In the genomic region with DNA sequence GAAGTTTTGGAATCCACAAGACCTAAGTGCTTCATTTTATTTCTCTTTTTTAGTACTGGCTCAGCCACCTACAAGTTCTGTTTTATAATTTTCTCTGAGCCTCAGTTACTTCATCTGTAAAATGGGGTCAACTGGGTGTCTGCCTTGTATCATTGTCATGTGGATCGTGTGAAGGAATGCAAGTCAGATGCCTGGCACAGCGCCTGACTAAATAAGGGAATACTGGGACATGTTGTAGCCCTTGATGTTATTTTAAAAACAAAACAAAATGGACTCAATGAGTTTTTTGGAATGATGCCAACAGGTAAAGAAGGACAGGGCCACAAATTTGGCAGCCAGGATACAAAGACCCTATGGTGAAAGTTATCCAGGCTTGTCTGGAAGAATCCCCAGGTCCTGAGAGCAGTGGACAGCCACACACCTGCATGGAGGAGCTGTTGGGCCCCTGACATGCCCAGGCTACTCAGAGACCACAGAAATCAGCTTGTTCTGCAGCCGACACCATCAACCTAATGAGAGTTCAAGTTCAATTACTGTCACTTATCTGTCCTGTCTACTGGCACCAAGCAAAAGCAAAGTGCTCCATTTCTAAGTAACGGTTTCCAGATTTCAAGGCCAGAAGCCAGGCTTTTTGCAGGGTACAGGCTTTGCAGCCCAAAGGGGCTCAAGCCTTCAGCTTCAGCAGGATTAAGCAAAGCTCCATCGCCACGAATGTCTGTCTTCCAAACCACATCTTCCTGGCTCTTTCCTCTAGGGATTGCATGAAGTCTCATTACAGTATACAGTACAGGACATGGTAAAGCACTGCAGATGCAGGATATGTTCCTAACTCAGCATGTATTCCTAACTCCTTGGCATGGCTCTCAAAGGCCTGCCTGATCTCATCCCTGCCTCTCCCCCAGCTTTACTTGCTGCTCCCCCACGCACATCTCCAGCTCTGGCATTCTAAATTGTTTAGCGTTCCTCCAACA, we compare ENCODE assay signal across 18 cellular contexts. TPM values are rescaled to one million over a fixed set of nuclear protein-coding genes. Genes with fewer than 3 reads are reported as not detected.
DNase-seq lines count a peak whose midpoint lies in the region; ATAC-seq and TF ChIP-seq lines count a peak whose summit lies in the region.
"Had no signal": no experiment of that assay in that cellular context is flagged by ENCODE, and none has a peak within 500 bp of the region (broad histone marks: within the 10 kb centered on the region; RNA-seq: fewer than 3 reads in every experiment).

No MANE protein-coding gene starts in this region.

- H2AFZ ChIP-seq in SK-N-SH (ENCODE audit: low read depth) = no peak overlapping the region

- POLR2A ChIA-PET in CD8-positive, alpha-beta memory T cell (lab: Charles Lee) = no interaction called here
- POLR2A ChIA-PET in SK-N-SH (lab: Yijun Ruan, JAX) = interaction anchor here (1.2 to 1.5 kb wide), 2 partner anchors 10 to 18 kb away, joined by 3 to 6 read pairs; no protein-coding TSS in a partner anchor

- H3K4me3 ChIP-seq in CD8-positive, alpha-beta memory T cell (ENCODE audit: low read length) = no peak overlapping the region
- H3K4me3 ChIP-seq in SK-N-SH (ENCODE audit: low read depth in 2 of 2, low read length in 1 of 2) = no peak overlapping the region
- H3K4me3 ChIP-seq: upper lobe of left lung had no signal

- H3K9ac ChIP-seq in SK-N-SH = peak overlapping the region; percentile 11; the same call in 1 of the 2 replicates
- H3K9ac ChIP-seq: KMS-11 had no signal

- TF ChIP-seq EP300 in SK-N-SH (IDR thresholded peaks at IDR 0.05; ENCODE audit: borderline replicate concordance in 1 of 2, low read depth in 1 of 2, low read length in 1 of 2) = peak in 1 of 2 experiments; percentile 77; a peak in 2 of 4 replicates

- peaks cover 88% of the 10 kb centered on the region for H3F3A ChIP-seq in SK-N-SH (replicated peaks; ENCODE audit: insufficient read depth)

- no peaks in the 10 kb centered on the region for H3K9me2 ChIP-seq in SK-N-SH

- peaks cover 8 to 53% (median 11%) of the 10 kb centered on the region in 3 donors for H3K4me1 Mint-ChIP-seq in CD8-positive, alpha-beta memory T cell
- H3K4me1 Mint-ChIP-seq in activated T-cell treated with anti-CD3 and anti-CD28 coated beads, Interleukin-2, amount 50 U/mL, for 72 hours (ENCODE audit: low read depth) = peaks cover 4% of the 10 kb centered on the region

- peaks cover 3 to 21% of the 10 kb centered on the region in 2 donors for H3K27me3 Mint-ChIP-seq in CD8-positive, alpha-beta memory T cell
- H3K27me3 Mint-ChIP-seq in activated T-cell treated with anti-CD3 and anti-CD28 coated beads, Interleukin-2, amount 50 U/mL, for 72 hours (ENCODE audit: low read depth) = peaks cover 13% of the 10 kb centered on the region

- no peak overlapping the region for H3K4me3 Mint-ChIP-seq in CD8-positive, alpha-beta memory T cell
- no peak overlapping the region for H3K4me3 Mint-ChIP-seq in activated T-cell treated with anti-CD3 and anti-CD28 coated beads, Interleukin-2, amount 50 U/mL, for 72 hours
- H3K4me3 Mint-ChIP-seq: activated CD4-positive, alpha-beta memory T cell treated with anti-CD3 and anti-CD28 coated beads, Interleukin-2, amount 10 ng/mL, durations not matched to agents 7 days and 5 days; natural killer cell treated with Interleukin-12 subunit alpha and Interleukin-12 subunit beta and Interleukin-15 and Interleukin-18, amount 100 ng/mL, for 72 hours had no signal

- DNase-seq in CD8-positive, alpha-beta memory T cell = no peak
- no peak for DNase-seq in SK-N-SH
- DNase-seq in fibroblast of gingiva (ENCODE audit: low read depth) = peak; percentile 88
- DNase-seq in retina = peak; percentile 62
- DNase-seq in inferior parietal cortex (ENCODE audit: extremely low spot score) = no peak
- no peak for DNase-seq in effector CD8-positive, alpha-beta T cell (lab: John Stamatoyannopoulos, UW)
- DNase-seq in activated T-cell treated with anti-CD3 and anti-CD28 coated beads, Interleukin-2, amount 50 U/mL, for 72 hours = no peak
- DNase-seq: activated CD4-positive, alpha-beta memory T cell treated with anti-CD3 and anti-CD28 coated beads, Interleukin-2, amount 10 ng/mL, durations not matched to agents 7 days and 5 days; amniotic stem cell; DND-41; NCI-H1417; stimulated activated CD4-positive, alpha-beta T cell treated with anti-CD3 and anti-CD28 coated beads, Interleukin-4, amount 100 ng/mL, for 24 hours; upper lobe of left lung had no signal

- TF ChIP-seq RAD21 in SK-N-SH (IDR thresholded peaks at IDR 0.05; ENCODE audit: low read length) = peak; percentile 8; the same call in 1 of the 2 replicates

- no peaks in the 10 kb centered on the region for H3K9me3 ChIP-seq in CD8-positive, alpha-beta memory T cell (ENCODE audit: low read length)
- H3K9me3 ChIP-seq in SK-N-SH = no peaks in the 10 kb centered on the region
- H3K9me3 ChIP-seq: upper lobe of left lung had no signal

- CTCF ChIA-PET in CD8-positive, alpha-beta memory T cell (lab: Charles Lee) = no interaction called here
- CTCF ChIA-PET in SK-N-SH (lab: Yijun Ruan, JAX) = interaction anchor here (0.6 to 1.9 kb wide), 6 partner anchors 8 to 59 kb away, joined by 3 to 10 read pairs (median 4); no protein-coding TSS in a partner anchor

- H3K79me2 ChIP-seq in SK-N-SH (ENCODE audit: insufficient read depth) = peaks cover 87% of the 10 kb centered on the region

- no peak for TF ChIP-seq CTCF in SK-N-SH (IDR thresholded peaks at IDR 0.05)

- peaks cover 0 to 6% (median 2%) of the 10 kb centered on the region in 3 donors for H3K36me3 Mint-ChIP-seq in CD8-positive, alpha-beta memory T cell
- no peaks in the 10 kb centered on the region for H3K36me3 Mint-ChIP-seq in activated T-cell treated with anti-CD3 and anti-CD28 coated beads, Interleukin-2, amount 50 U/mL, for 72 hours (ENCODE audit: insufficient read depth in 2 of 2)
- H3K36me3 Mint-ChIP-seq: natural killer cell treated with Interleukin-12 subunit alpha and Interleukin-12 subunit beta and Interleukin-15 and Interleukin-18, amount 100 ng/mL, for 72 hours had no signal

- no peaks in the 10 kb centered on the region for H3K27me3 ChIP-seq in CD8-positive, alpha-beta memory T cell (ENCODE audit: insufficient read depth, low read length, poor library complexity, severe bottlenecking)
- H3K27me3 ChIP-seq in SK-N-SH (ENCODE audit: insufficient read depth) = no peaks in the 10 kb centered on the region
- H3K27me3 ChIP-seq: upper lobe of left lung had no signal

- H3K4me1 ChIP-seq in CD8-positive, alpha-beta memory T cell (ENCODE audit: insufficient read depth, low read length) = peaks cover 7% of the 10 kb centered on the region
- H3K4me1 ChIP-seq in SK-N-SH (ENCODE audit: control insufficient read depth in 1 of 2, insufficient read depth in 2 of 2, low read depth in 1 of 2, low read length in 1 of 2) = peaks cover 53 to 57% of the 10 kb centered on the region in 2 experiments

- 63% methylated on average over 8 of the region's 8 CpGs for WGBS in SK-N-SH (ENCODE audit: low lambda C conversion rate)

- no peaks in the 10 kb centered on the region for H3K36me3 ChIP-seq in CD8-positive, alpha-beta memory T cell (ENCODE audit: insufficient read depth, low read length)
- peaks cover 28 to 51% of the 10 kb centered on the region in 2 experiments for H3K36me3 ChIP-seq in SK-N-SH (replicated peaks in 1 of 2; ENCODE audit: control insufficient read depth in 1 of 2, insufficient read depth in 2 of 2, low read length in 1 of 2)
- H3K36me3 ChIP-seq: upper lobe of left lung had no signal

- peak overlapping the region in 5 of 8 donors; percentile 3 to 58 (median 16) for H3K27ac Mint-ChIP-seq in CD8-positive, alpha-beta memory T cell
- no peak overlapping the region for H3K27ac Mint-ChIP-seq in activated T-cell treated with anti-CD3 and anti-CD28 coated beads, Interleukin-2, amount 50 U/mL, for 72 hours
- H3K27ac Mint-ChIP-seq: activated CD4-positive, alpha-beta memory T cell treated with anti-CD3 and anti-CD28 coated beads, Interleukin-2, amount 10 ng/mL, durations not matched to agents 7 days and 5 days; natural killer cell treated with Interleukin-12 subunit alpha and Interleukin-12 subunit beta and Interleukin-15 and Interleukin-18, amount 100 ng/mL, for 72 hours had no signal

- ATAC-seq in activated T-cell treated with anti-CD3 and anti-CD28 coated beads, Interleukin-2, amount 50 U/mL, for 72 hours (replicated peaks in 1 of 2) = no peak
- no peak for ATAC-seq in GM19467 (IDR thresholded peaks at IDR 0.05; ENCODE audit: unreplicated experiment)
- ATAC-seq: HCT116; natural killer cell treated with Interleukin-12 subunit alpha and Interleukin-12 subunit beta and Interleukin-15 and Interleukin-18, amount 100 ng/mL, for 72 hours had no signal

- no peak overlapping the region for H3K27ac ChIP-seq in CD8-positive, alpha-beta memory T cell (ENCODE audit: low read depth, low read length)
- peak overlapping the region; percentile 93 to 99 for H3K27ac ChIP-seq in SK-N-SH (ENCODE audit: low read depth in 2 of 2, low read length in 1 of 2)
- H3K27ac ChIP-seq: C4-2B, KMS-11, upper lobe of left lung had no signal

- H3K4me2 ChIP-seq in SK-N-SH = 0 out of 2 replicates have a peak overlapping the region, but pooled peaks have one; percentile 8
- H3K4me2 ChIP-seq: KMS-11 had no signal

- H3K9me3 Mint-ChIP-seq in CD8-positive, alpha-beta memory T cell = no peaks in the 10 kb centered on the region
- H3K9me3 Mint-ChIP-seq in activated T-cell treated with anti-CD3 and anti-CD28 coated beads, Interleukin-2, amount 50 U/mL, for 72 hours = no peaks in the 10 kb centered on the region
- H3K9me3 Mint-ChIP-seq: activated CD4-positive, alpha-beta memory T cell treated with anti-CD3 and anti-CD28 coated beads, Interleukin-2, amount 10 ng/mL, durations not matched to agents 7 days and 5 days; natural killer cell treated with Interleukin-12 subunit alpha and Interleukin-12 subunit beta and Interleukin-15 and Interleukin-18, amount 100 ng/mL, for 72 hours had no signal

- no peaks in the 10 kb centered on the region for H4K20me1 ChIP-seq in SK-N-SH (ENCODE audit: insufficient read depth)

TF ChIP-seq in SK-N-SH, 30 proteins besides CTCF, POLR2A, EP300 and RAD21 (continues in another document):
- TF ChIP-seq TEAD4 (IDR thresholded peaks at IDR 0.05; ENCODE audit: borderline replicate concordance, insufficient read depth) (no peak), SMC3 (IDR thresholded peaks at IDR 0.05; ENCODE audit: low read depth, low read length) (no peak), RCOR1 (IDR thresholded peaks at IDR 0.05; ENCODE audit: low read length) (peak; percentile 51; the same call in 1 of the 2 replicates), EZH2phosphoT487 (IDR thresholded peaks at IDR 0.05; ENCODE audit: borderline replicate concordance, low read depth) (no peak), RFX5 (IDR thresholded peaks at IDR 0.05; ENCODE audit: low read length) (no peak)
- TF ChIP-seq, protein P1, sequence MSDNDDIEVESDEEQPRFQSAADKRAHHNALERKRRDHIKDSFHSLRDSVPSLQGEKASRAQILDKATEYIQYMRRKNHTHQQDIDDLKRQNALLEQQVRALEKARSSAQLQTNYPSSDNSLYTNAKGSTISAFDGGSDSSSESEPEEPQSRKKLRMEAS (IDR thresholded peaks at IDR 0.05; ENCODE audit: low read depth) = no peak

RNA-seq across cellular contexts. Expression of a gene that starts 18.4 kb away (rescaled TPM):
- total RNA-seq in CD8-positive, alpha-beta memory T cell = 1 to 10 TPM; 2.4 to 2.7 TPM
- polyA plus RNA-seq in CD8-positive, alpha-beta memory T cell = 20.4 TPM
- polyA plus RNA-seq in SK-N-SH (2012; rRNA removed) = 1,174 and 1,491 TPM in 2 replicates
- polyA plus RNA-seq in SK-N-SH (2012; cell fraction: cytosol; rRNA removed) = 1,028 and 1,442 TPM in 2 replicates
- 933 and 1,160 TPM in 2 replicates for polyA plus RNA-seq in SK-N-SH (2012; cell fraction: nucleus; rRNA removed)
- under 1 TPM in 1 of 2 donors, not detected in 1; 0.19 TPM for total RNA-seq in activated T-cell treated with anti-CD3 and anti-CD28 coated beads, Interleukin-2, amount 50 U/mL, for 72 hours
- total RNA-seq: activated CD4-positive, alpha-beta memory T cell treated with anti-CD3 and anti-CD28 coated beads, Interleukin-2, amount 10 ng/mL, durations not matched to agents 7 days and 5 days; natural killer cell treated with Interleukin-12 subunit alpha and Interleukin-12 subunit beta and Interleukin-15 and Interleukin-18, amount 100 ng/mL, for 72 hours had no signal

Comparison
In these comparisons a context has a peak if more than half of its experiments do, and no peak if none do; other contexts are left out.
1. DNase-seq: peak in fibroblast of gingiva (single experiment) and retina (single experiment); none in CD8-positive, alpha-beta memory T cell (0 of 5), SK-N-SH (single experiment), inferior parietal cortex (single experiment), effector CD8-positive, alpha-beta T cell (single experiment) and activated T-cell treated with anti-CD3 and anti-CD28 coated beads, Interleukin-2, amount 50 U/mL, for 72 hours (0 of 2).